In genomic region chr1:94648225-94649007, GRCh38 we compare ENCODE assay signal across 9 cellular contexts.
DNase-seq lines count a peak whose midpoint lies in the region; ATAC-seq, FAIRE-seq and TF ChIP-seq lines count a peak whose summit lies in the region.
"Had no signal": no experiment of that assay in that cellular context is flagged by ENCODE, and none has a peak within 500 bp of the region (broad histone marks: within the 10 kb centered on the region; RNA-seq: fewer than 3 reads in every experiment).

No MANE protein-coding gene starts in this region.

- CTCF ChIA-PET in IMR-90 (lab: Yijun Ruan, JAX) = interaction anchor here (0.6 kb wide), 3 partner anchors 17 to 153 kb away, joined by 3 read pairs; no protein-coding TSS in a partner anchor

- no peak for TF ChIP-seq CTCF in IMR-90 (conservative IDR thresholded peaks at IDR 0.05; ENCODE audit: low read depth, low read length)
- no peak for TF ChIP-seq CTCF in choroid plexus epithelial cell (conservative IDR thresholded peaks at IDR 0.05; ENCODE audit: low read depth, low read length)
- TF ChIP-seq CTCF in lower lobe of right lung (IDR thresholded peaks at IDR 0.05) = no peak
- no peak for TF ChIP-seq CTCF in tibial artery (IDR thresholded peaks at IDR 0.05)

- H3K4me3 Mint-ChIP-seq in effector memory CD8-positive, alpha-beta T cell = no peak overlapping the region

- H4K5ac ChIP-seq in IMR-90 (ENCODE audit: low read depth, low read length) = peak overlapping the region; percentile 94

- peak overlapping the region; percentile 98 for H2BK15ac ChIP-seq in IMR-90 (ENCODE audit: low read depth, low read length)

- no peaks in the 10 kb centered on the region for H3K9me3 ChIP-seq in IMR-90 (ENCODE audit: control insufficient read depth, insufficient read depth, low read length)
- no peaks in the 10 kb centered on the region for H3K9me3 ChIP-seq in lower lobe of right lung
- H3K9me3 ChIP-seq in tibial artery = no peaks in the 10 kb centered on the region

- peak overlapping the region; percentile 100 for H3K14ac ChIP-seq in IMR-90 (replicated peaks; ENCODE audit: low read depth, low read length)

- peak overlapping the region; percentile 100 for H2BK20ac ChIP-seq in IMR-90 (ENCODE audit: low read depth, low read length)

- peak overlapping the region; percentile 77 for H2AFZ ChIP-seq in IMR-90 (replicated peaks; ENCODE audit: low read length, poor library complexity)

- H3K27me3 Mint-ChIP-seq in effector memory CD8-positive, alpha-beta T cell = peaks cover 6 to 12% of the 10 kb centered on the region in 2 donors

- peak overlapping the region; percentile 95 for H3K18ac ChIP-seq in IMR-90 (ENCODE audit: low read depth, low read length)

- H3K9ac ChIP-seq in IMR-90 (ENCODE audit: low read depth, low read length) = peak overlapping the region; percentile 87

- FAIRE-seq in GM12892 (lab: Jason Lieb, UNC) = no peak
- FAIRE-seq: H1 had no signal

- H3K23ac ChIP-seq in IMR-90 (ENCODE audit: low read depth, low read length) = peak overlapping the region; percentile 100

- 56% methylated on average over 3 of the region's 14 CpGs; no CpG with 5 or more reads in 1 of the 2 experiments for WGBS in IMR-90 (ENCODE audit: extremely low coverage in 2 of 2, insufficient read length in 1 of 2), 2 experiments

- peak overlapping the region; percentile 100 for H3K4ac ChIP-seq in IMR-90 (ENCODE audit: low read depth, low read length)

- peaks cover 25% of the 10 kb centered on the region for H3K4me1 ChIP-seq in IMR-90 (ENCODE audit: control insufficient read depth, insufficient read depth, low read length)
- H3K4me1 ChIP-seq in lower lobe of right lung = peaks cover 8% of the 10 kb centered on the region
- H3K4me1 ChIP-seq in tibial artery = peaks cover 0 to 19% (median 8%) of the 10 kb centered on the region in 4 donors

- BruUV-seq in IMR-90 (replicated peaks; lab: Mats Ljungman, UMichigan) = TSS peak; percentile 93

- peak overlapping the region; percentile 100 for H4K91ac ChIP-seq in IMR-90 (ENCODE audit: insufficient read depth, low read depth, low read length)

- H3K27me3 ChIP-seq in IMR-90 (ENCODE audit: control insufficient read depth, insufficient read depth, low read length) (no peaks in the 10 kb centered on the region), lower lobe of right lung (ENCODE audit: low read depth) (no peaks in the 10 kb centered on the region), tibial artery (no peaks in the 10 kb centered on the region)

- TF ChIP-seq POLR2A in IMR-90 (IDR thresholded peaks at IDR 0.05; ENCODE audit: low read depth, low read length) (no peak), GM12892 (IDR thresholded peaks at IDR 0.05; ENCODE audit: low read depth, low read length) (no peak), GM18505 (IDR thresholded peaks at IDR 0.05; ENCODE audit: borderline replicate concordance, extremely low read depth, insufficient read depth, insufficient read length) (no peak)

- peak; percentile 77 for ATAC-seq in IMR-90 (ENCODE audit: low read depth)
- ATAC-seq in lower lobe of right lung = peak; percentile 57 to 68
- no peak for ATAC-seq in GM18867 (IDR thresholded peaks at IDR 0.05; ENCODE audit: unreplicated experiment)
- ATAC-seq in effector memory CD8-positive, alpha-beta T cell (replicated peaks) = no peak
- ATAC-seq in GM18505 (IDR thresholded peaks at IDR 0.05; ENCODE audit: unreplicated experiment) = no peak

- no peaks in the 10 kb centered on the region for H4K20me1 ChIP-seq in IMR-90 (ENCODE audit: insufficient read depth, low read length)

- H2BK5ac ChIP-seq in IMR-90 (ENCODE audit: low read depth, low read length, poor library complexity, severe bottlenecking) = peak overlapping the region; percentile 100

- H2BK120ac ChIP-seq in IMR-90 (ENCODE audit: low read depth, low read length) = peak overlapping the region; percentile 100

- no peak overlapping the region for H3K4me3 ChIP-seq in IMR-90 (ENCODE audit: insufficient read depth, low read depth, low read length)
- no peak overlapping the region for H3K4me3 ChIP-seq in choroid plexus epithelial cell (ENCODE audit: low read depth, low read length)
- H3K4me3 ChIP-seq in lower lobe of right lung = no peak overlapping the region
- H3K4me3 ChIP-seq in tibial artery = peak overlapping the region in 1 of 2 donors; percentile 8

- no peaks in the 10 kb centered on the region for H3K9me3 Mint-ChIP-seq in effector memory CD8-positive, alpha-beta T cell

- H3K27ac Mint-ChIP-seq in effector memory CD8-positive, alpha-beta T cell = no peak overlapping the region

- no peaks in the 10 kb centered on the region for H3K36me3 Mint-ChIP-seq in effector memory CD8-positive, alpha-beta T cell (ENCODE audit: insufficient read depth)

- peak overlapping the region; percentile 100 for H2AK5ac ChIP-seq in IMR-90 (ENCODE audit: low read depth, low read length)

- intact Hi-C loops in IMR-90 (cut with micrococcal nuclease) (loop anchor here (1.0 to 5.0 kb wide), 2 partner anchors 64 to 80 kb away; no protein-coding TSS in a partner anchor), lower lobe of right lung (cut with DNase I) (no loop called here), tibial artery (cut with DNase I; ENCODE audit: low total_unique reads) (loop anchor here (10.0 kb wide), 1 partner anchor 146 kb away; no protein-coding TSS in a partner anchor)

- peaks cover 0 to 29% of the 10 kb centered on the region in 2 experiments; a peak in 2 of 4 replicates for H3K79me1 ChIP-seq in IMR-90 (ENCODE audit: low read depth in 1 of 2, low read length in 2 of 2)

- DNase-seq in IMR-90 (peak; percentile 100), choroid plexus epithelial cell (ENCODE audit: low read depth) (peak; percentile 99), lower lobe of right lung (peak; percentile 54), tibial artery (peak; percentile 90 to 91), GM12892 (ENCODE audit: insufficient read length) (no peak)
- no peak for DNase-seq in effector memory CD8-positive, alpha-beta T cell

- H3K4me1 Mint-ChIP-seq in effector memory CD8-positive, alpha-beta T cell (ENCODE audit: low read depth in 2 of 2) = peaks cover 0 to 4% of the 10 kb centered on the region in 2 donors

- dilution Hi-C loops in IMR-90 (cut with HindIII; ENCODE audit: low sequenced_read_pairs, unreplicated experiment) = no loop called here

- H3K56ac ChIP-seq in IMR-90 (ENCODE audit: extremely low read depth, insufficient read depth, low read length) = peak overlapping the region; percentile 100

- POLR2A ChIA-PET in IMR-90 (lab: Charles Lee; ENCODE audit: unreplicated experiment) = interaction anchor here (0.6 to 1.6 kb wide), 3 partner anchors 80 to 154 kb away, joined by 3 to 15 read pairs (median 3); partner anchors contain the start of gene F3

- peak overlapping the region; percentile 99 for H3K27ac ChIP-seq in IMR-90 (ENCODE audit: insufficient read depth, low read length)
- no peak overlapping the region for H3K27ac ChIP-seq in lower lobe of right lung
- H3K27ac ChIP-seq in tibial artery = peak overlapping the region; percentile 68 to 74

- H3K4me2 ChIP-seq in IMR-90 (ENCODE audit: low read depth, low read length) = peak overlapping the region; percentile 47

- peaks cover 27% of the 10 kb centered on the region for H3K9me1 ChIP-seq in IMR-90 (ENCODE audit: insufficient read depth, low read length)

- peak overlapping the region; percentile 100 for H2AK9ac ChIP-seq in IMR-90 (replicated peaks; ENCODE audit: low read depth, low read length, poor library complexity)

- in situ Hi-C loops in IMR-90 (cut with MboI; ENCODE audit: low sequenced_read_pairs) = no loop called here

- no peaks in the 10 kb centered on the region for H3K36me3 ChIP-seq in IMR-90 (ENCODE audit: control insufficient read depth, insufficient read depth, low read length)
- H3K36me3 ChIP-seq in lower lobe of right lung = no peaks in the 10 kb centered on the region
- H3K36me3 ChIP-seq in tibial artery = no peaks in the 10 kb centered on the region

- TF ChIP-seq RAD21 in IMR-90 (IDR thresholded peaks at IDR 0.05; ENCODE audit: low read length) = peak; percentile 12; the same call in 1 of the 2 replicates

- H4K8ac ChIP-seq in IMR-90 (ENCODE audit: low read depth in 2 of 2, low read length in 2 of 2) = peak overlapping the region; percentile 100

TF ChIP-seq in IMR-90, 13 proteins besides CTCF, POLR2A, EP300 and RAD21:
- TF ChIP-seq SMC3 (IDR thresholded peaks at IDR 0.05; ENCODE audit: low read depth, low read length) (peak; percentile 16; the same call in 1 of the 2 replicates), USF2 (IDR thresholded peaks at IDR 0.05; ENCODE audit: low read depth, low read length) (no peak), BHLHE40 (IDR thresholded peaks at IDR 0.05; ENCODE audit: low read depth, low read length) (peak; percentile 73), CHD1 (IDR thresholded peaks at IDR 0.05; ENCODE audit: low read depth, low read length) (no peak), ELK1 (IDR thresholded peaks at IDR 0.05; ENCODE audit: borderline replicate concordance, low read depth, low read length) (no peak), RFX5 (IDR thresholded peaks at IDR 0.05; ENCODE audit: low read depth, low read length) (no peak), CEBPB (IDR thresholded peaks at IDR 0.05; ENCODE audit: low read depth, low read length) (peak; percentile 93), RCOR1 (IDR thresholded peaks at IDR 0.05; ENCODE audit: insufficient replicate concordance, low read length) (no peak), NFE2L2 (IDR thresholded peaks at IDR 0.05; ENCODE audit: low read depth, low read length) (peak; percentile 59; the same call in 1 of the 2 replicates), MAFK (IDR thresholded peaks at IDR 0.05; ENCODE audit: low read depth, low read length) (no peak), MXI1 (IDR thresholded peaks at IDR 0.05; ENCODE audit: borderline replicate concordance, low read depth, low read length) (no peak), MAZ (IDR thresholded peaks at IDR 0.05; ENCODE audit: borderline replicate concordance, low read depth, low read length) (no peak; the same call in 1 of the 2 replicates), FOS (IDR thresholded peaks at IDR 0.05; ENCODE audit: low read depth, low read length) (peak; percentile 95)

Comparison
In these comparisons a context has a peak if more than half of its experiments do, and no peak if none do; other contexts are left out.
1. ATAC-seq: peak in IMR-90 (single experiment) and lower lobe of right lung (2 of 2); none in GM18867 (single experiment), effector memory CD8-positive, alpha-beta T cell (single experiment) and GM18505 (single experiment).
2. DNase-seq: peak in IMR-90 (single experiment), choroid plexus epithelial cell (single experiment), lower lobe of right lung (single experiment) and tibial artery (2 of 2); none in effector memory CD8-positive, alpha-beta T cell (0 of 3) and GM12892 (single experiment).